In the genomic region with DNA sequence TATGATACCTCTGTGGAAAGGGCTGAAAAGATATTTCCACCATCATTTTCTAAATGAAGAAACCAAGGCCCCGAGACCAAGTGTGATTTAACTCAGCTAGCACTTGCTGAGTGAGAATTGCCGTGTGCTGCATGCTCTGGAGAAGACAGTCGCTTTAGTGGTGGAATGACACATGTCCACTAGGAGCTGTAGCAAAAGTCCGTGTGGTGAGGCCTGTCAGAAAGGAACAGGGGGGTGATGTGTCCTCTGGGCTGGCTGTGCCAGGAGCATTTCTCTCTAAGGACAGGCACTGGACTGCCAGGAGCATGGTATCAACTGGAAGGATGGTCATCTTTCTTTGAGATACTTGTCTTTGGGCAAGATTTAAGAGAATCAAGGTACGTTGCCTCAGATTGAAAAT, we compare ENCODE assay signal across 1 cellular context.
TF ChIP-seq lines count a peak whose summit lies in the region.

No MANE protein-coding gene starts in this region.

TF ChIP-seq in HepG2, 621 proteins besides CTCF, POLR2A, EP300 and RAD21 (continued from another document):
- TF ChIP-seq, protein P1, sequence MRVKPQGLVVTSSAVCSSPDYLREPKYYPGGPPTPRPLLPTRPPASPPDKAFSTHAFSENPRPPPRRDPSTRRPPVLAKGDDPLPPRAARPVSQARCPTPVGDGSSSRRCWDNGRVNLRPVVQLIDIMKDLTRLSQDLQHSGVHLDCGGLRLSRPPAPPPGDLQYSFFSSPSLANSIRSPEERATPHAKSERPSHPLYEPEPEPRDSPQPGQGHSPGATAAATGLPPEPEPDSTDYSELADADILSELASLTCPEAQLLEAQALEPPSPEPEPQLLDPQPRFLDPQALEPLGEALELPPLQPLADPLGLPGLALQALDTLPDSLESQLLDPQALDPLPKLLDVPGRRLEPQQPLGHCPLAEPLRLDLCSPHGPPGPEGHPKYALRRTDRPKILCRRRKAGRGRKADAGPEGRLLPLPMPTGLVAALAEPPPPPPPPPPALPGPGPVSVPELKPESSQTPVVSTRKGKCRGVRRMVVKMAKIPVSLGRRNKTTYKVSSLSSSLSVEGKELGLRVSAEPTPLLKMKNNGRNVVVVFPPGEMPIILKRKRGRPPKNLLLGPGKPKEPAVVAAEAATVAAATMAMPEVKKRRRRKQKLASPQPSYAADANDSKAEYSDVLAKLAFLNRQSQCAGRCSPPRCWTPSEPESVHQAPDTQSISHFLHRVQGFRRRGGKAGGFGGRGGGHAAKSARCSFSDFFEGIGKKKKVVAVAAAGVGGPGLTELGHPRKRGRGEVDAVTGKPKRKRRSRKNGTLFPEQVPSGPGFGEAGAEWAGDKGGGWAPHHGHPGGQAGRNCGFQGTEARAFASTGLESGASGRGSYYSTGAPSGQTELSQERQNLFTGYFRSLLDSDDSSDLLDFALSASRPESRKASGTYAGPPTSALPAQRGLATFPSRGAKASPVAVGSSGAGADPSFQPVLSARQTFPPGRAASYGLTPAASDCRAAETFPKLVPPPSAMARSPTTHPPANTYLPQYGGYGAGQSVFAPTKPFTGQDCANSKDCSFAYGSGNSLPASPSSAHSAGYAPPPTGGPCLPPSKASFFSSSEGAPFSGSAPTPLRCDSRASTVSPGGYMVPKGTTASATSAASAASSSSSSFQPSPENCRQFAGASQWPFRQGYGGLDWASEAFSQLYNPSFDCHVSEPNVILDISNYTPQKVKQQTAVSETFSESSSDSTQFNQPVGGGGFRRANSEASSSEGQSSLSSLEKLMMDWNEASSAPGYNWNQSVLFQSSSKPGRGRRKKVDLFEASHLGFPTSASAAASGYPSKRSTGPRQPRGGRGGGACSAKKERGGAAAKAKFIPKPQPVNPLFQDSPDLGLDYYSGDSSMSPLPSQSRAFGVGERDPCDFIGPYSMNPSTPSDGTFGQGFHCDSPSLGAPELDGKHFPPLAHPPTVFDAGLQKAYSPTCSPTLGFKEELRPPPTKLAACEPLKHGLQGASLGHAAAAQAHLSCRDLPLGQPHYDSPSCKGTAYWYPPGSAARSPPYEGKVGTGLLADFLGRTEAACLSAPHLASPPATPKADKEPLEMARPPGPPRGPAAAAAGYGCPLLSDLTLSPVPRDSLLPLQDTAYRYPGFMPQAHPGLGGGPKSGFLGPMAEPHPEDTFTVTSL (CRISPR knock-in tag; IDR thresholded peaks at IDR 0.05; ENCODE audit: borderline replicate concordance) = no peak
- TF ChIP-seq POLR2AphosphoS5 (IDR thresholded peaks at IDR 0.05; ENCODE audit: low read depth, low read length) (no peak), PBX2 (CRISPR knock-in tag; IDR thresholded peaks at IDR 0.05) (no peak)
